ENCODE assay signal across 1 cellular context in genomic region chr17:3668279-3669084, GRCh38.
TF ChIP-seq lines count a peak whose summit lies in the region.

EMC6 (plus strand) TSS chr17:3668812; CDS start chr17:3669147, 335 bp downstream.
TAX1BP3 (minus strand) TSS chr17:3668578; CDS start chr17:3668526, 52 bp downstream.

TF ChIP-seq in HepG2, 621 proteins besides CTCF, POLR2A, EP300 and RAD21 (continued from another document and continues in another):
- TF ChIP-seq SIN3A (IDR thresholded peaks at IDR 0.05; ENCODE audit: borderline replicate concordance, low read depth, low read length) (peak; percentile 55; the same call in 1 of the 2 replicates), PBX3 (CRISPR knock-in tag; IDR thresholded peaks at IDR 0.05; ENCODE audit: borderline replicate concordance) (no peak), ETS1 (CRISPR knock-in tag; IDR thresholded peaks at IDR 0.05) (peak; percentile 53), PRDM10 (CRISPR knock-in tag; IDR thresholded peaks at IDR 0.05; ENCODE audit: low read depth) (no peak), HIVEP1 (CRISPR knock-in tag; IDR thresholded peaks at IDR 0.05) (no peak), KLF9 (CRISPR knock-in tag; IDR thresholded peaks at IDR 0.05; ENCODE audit: low read depth) (no peak; the same call in 1 of the 2 replicates), ZNF143 (CRISPR knock-in tag; IDR thresholded peaks at IDR 0.05) (peak; percentile 84), ZKSCAN1 (IDR thresholded peaks at IDR 0.05; ENCODE audit: low read length) (no peak; the same call in 1 of the 2 replicates), ZNF737 (CRISPR knock-in tag; IDR thresholded peaks at IDR 0.05; ENCODE audit: borderline replicate concordance) (no peak), KLF16 (CRISPR knock-in tag; IDR thresholded peaks at IDR 0.05) (no peak; a peak in 1 of 4 replicates), ARNT (IDR thresholded peaks at IDR 0.05) (no peak), ZNF574 (CRISPR knock-in tag; IDR thresholded peaks at IDR 0.05) (peak; percentile 61), ZNF782 (CRISPR knock-in tag; IDR thresholded peaks at IDR 0.05; ENCODE audit: borderline replicate concordance) (no peak), PCBP2 (optimal IDR thresholded peaks at IDR 0.05; ENCODE audit: low read depth, low read length, poor library complexity, severe bottlenecking) (no peak), SRSF9 (IDR thresholded peaks at IDR 0.05; ENCODE audit: borderline replicate concordance, insufficient read depth, low read depth, low read length, poor library complexity, severe bottlenecking) (no peak), PITX1 (CRISPR knock-in tag; IDR thresholded peaks at IDR 0.05) (no peak), HNRNPL (IDR thresholded peaks at IDR 0.05; ENCODE audit: low read depth, low read length) (0 out of 2 replicates have a peak, but pooled peaks have one; percentile 22), ZNF136 (CRISPR knock-in tag; IDR thresholded peaks at IDR 0.05; ENCODE audit: low read depth) (no peak), FOXO4 (CRISPR knock-in tag; conservative IDR thresholded peaks at IDR 0.05) (no peak), MAF1 (CRISPR knock-in tag; IDR thresholded peaks at IDR 0.05; ENCODE audit: borderline replicate concordance) (0 out of 2 replicates have a peak, but pooled peaks have one; percentile 40), SP1 (IDR thresholded peaks at IDR 0.05) (no peak), SP1 (CRISPR knock-in tag; IDR thresholded peaks at IDR 0.05) (peak; percentile 49; the same call in 1 of the 2 replicates), ZNF441 (CRISPR knock-in tag; IDR thresholded peaks at IDR 0.05; ENCODE audit: borderline replicate concordance) (no peak; the same call in 1 of the 2 replicates), ZNF883 (CRISPR knock-in tag; IDR thresholded peaks at IDR 0.05; ENCODE audit: not compliant biosample characterization) (peak; percentile 46), ZNF337 (CRISPR knock-in tag; IDR thresholded peaks at IDR 0.05; ENCODE audit: borderline replicate concordance, low read depth) (0 out of 2 replicates have a peak, but pooled peaks have one; percentile 63), ZBTB34 (CRISPR knock-in tag; IDR thresholded peaks at IDR 0.05) (no peak), FOXA1 (IDR thresholded peaks at IDR 0.05) (no peak), FOXA1 (CRISPR knock-in tag; IDR thresholded peaks at IDR 0.05) (no peak), CSRNP1 (CRISPR knock-in tag; IDR thresholded peaks at IDR 0.05) (peak; percentile 12; the same call in 1 of the 2 replicates), ZNF644 (CRISPR knock-in tag; IDR thresholded peaks at IDR 0.05; ENCODE audit: low read depth) (no peak), MXD1 (CRISPR knock-in tag; IDR thresholded peaks at IDR 0.05) (peak; percentile 26), GPN1 (CRISPR knock-in tag; IDR thresholded peaks at IDR 0.05; ENCODE audit: borderline replicate concordance) (peak; percentile 5; the same call in 1 of the 2 replicates), MXD4 (CRISPR knock-in tag; IDR thresholded peaks at IDR 0.05) (0 out of 2 replicates have a peak, but pooled peaks have one; percentile 25), ZNF607 (CRISPR knock-in tag; IDR thresholded peaks at IDR 0.05; ENCODE audit: borderline replicate concordance) (peak; percentile 71), RBFOX2 (IDR thresholded peaks at IDR 0.05; ENCODE audit: low read depth, low read length) (peak; percentile 96), SAFB2 (CRISPR knock-in tag; IDR thresholded peaks at IDR 0.05; ENCODE audit: borderline replicate concordance, low read depth) (no peak), FOSL2 (CRISPR knock-in tag; IDR thresholded peaks at IDR 0.05) (no peak), ZNF577 (CRISPR knock-in tag; IDR thresholded peaks at IDR 0.05; ENCODE audit: borderline replicate concordance, low read depth) (no peak), RARG (CRISPR knock-in tag; IDR thresholded peaks at IDR 0.05; ENCODE audit: low read depth) (no peak; the same call in 1 of the 2 replicates), PLSCR1 (CRISPR knock-in tag; IDR thresholded peaks at IDR 0.05; ENCODE audit: borderline replicate concordance) (no peak; the same call in 1 of the 2 replicates), KLF12 (CRISPR knock-in tag; IDR thresholded peaks at IDR 0.05; ENCODE audit: borderline replicate concordance) (peak; percentile 65; the same call in 1 of the 2 replicates), MTA1 (CRISPR knock-in tag; IDR thresholded peaks at IDR 0.05; ENCODE audit: borderline replicate concordance) (no peak)
